ENCODE assay signal across 9 cellular contexts in genomic region chrX:68599256-68600152, GRCh38.
DNase-seq lines count a peak whose midpoint lies in the region; ATAC-seq and TF ChIP-seq lines count a peak whose summit lies in the region.
"Had no signal": no experiment of that assay in that cellular context is flagged by ENCODE, and none has a peak within 500 bp of the region (broad histone marks: within the 10 kb centered on the region; RNA-seq: fewer than 3 reads in every experiment).

No MANE protein-coding gene starts in this region.

- peak; percentile 70 for TF ChIP-seq CTCF in 22Rv1 (IDR thresholded peaks at IDR 0.05)
- TF ChIP-seq CTCF in GM12872 (IDR thresholded peaks at IDR 0.05; ENCODE audit: insufficient read depth, low read depth, low read length) = peak; percentile 46; the same call in 2 of the 3 replicates
- peak; percentile 13 for TF ChIP-seq CTCF in SU-DHL-6 (IDR thresholded peaks at IDR 0.05; ENCODE audit: insufficient read depth, low read length, poor library complexity, severe bottlenecking)
- TF ChIP-seq CTCF in GM20000 (IDR thresholded peaks at IDR 0.05; ENCODE audit: extremely low read depth, missing control alignments) = no peak

- no peak overlapping the region for H3K4me2 ChIP-seq in SU-DHL-6 (ENCODE audit: low read depth, low read length, poor library complexity, severe bottlenecking)

- no peaks in the 10 kb centered on the region for H3K9me3 ChIP-seq in SU-DHL-6 (ENCODE audit: insufficient read depth, low read length)

- H3F3A ChIP-seq in SU-DHL-6 (ENCODE audit: insufficient read depth) = no peaks in the 10 kb centered on the region

- H2AFZ ChIP-seq in SU-DHL-6 (ENCODE audit: low read depth, low read length, severe bottlenecking) = no peak overlapping the region

- no peaks in the 10 kb centered on the region for H4K20me1 ChIP-seq in SU-DHL-6 (ENCODE audit: low read depth, low read length)

- H3K9ac ChIP-seq in SU-DHL-6 (ENCODE audit: low read length) = no peak overlapping the region

- ATAC-seq in GM18517 (IDR thresholded peaks at IDR 0.05; ENCODE audit: unreplicated experiment) = no peak

- no peaks in the 10 kb centered on the region for H3K36me3 ChIP-seq in SU-DHL-6 (ENCODE audit: low read length)

- peak; percentile 5 for DNase-seq in iris pigment epithelial cell (ENCODE audit: low read depth)
- DNase-seq in NCI-H1436 treated with DMSO at 0.1 percent for 48 hours (lab: John Stamatoyannopoulos, UW) = no peak
- no peak for DNase-seq in GM20000 (ENCODE audit: low spot score)
- DNase-seq in stimulated activated naive CD4-positive, alpha-beta T cell (lab: John Stamatoyannopoulos, UW) = no peak
- DNase-seq: GF-D8 had no signal

- no peak overlapping the region for H3K4me3 ChIP-seq in SU-DHL-6 (ENCODE audit: insufficient read depth, low read length, poor library complexity, severe bottlenecking)

- no peaks in the 10 kb centered on the region for H3K27me3 ChIP-seq in SU-DHL-6 (ENCODE audit: low read length)

- H3K79me2 ChIP-seq in SU-DHL-6 (ENCODE audit: insufficient read depth, low read length) = no peaks in the 10 kb centered on the region

- H3K27ac ChIP-seq in 22Rv1 (no peak overlapping the region), SU-DHL-6 (ENCODE audit: low read depth, low read length) (no peak overlapping the region)

- no peaks in the 10 kb centered on the region for H3K9me2 ChIP-seq in SU-DHL-6 (replicated peaks; ENCODE audit: insufficient read depth, low read length)
